7 cellular contexts compared by ENCODE assay signal in genomic region chr17:43766413-43767052, GRCh38. TPM values are rescaled to one million over a fixed set of nuclear protein-coding genes. Genes with fewer than 3 reads are reported as not detected.
DNase-seq lines count a peak whose midpoint lies in the region; ATAC-seq and TF ChIP-seq lines count a peak whose summit lies in the region.

No MANE protein-coding gene starts in this region.

- CTCF ChIA-PET in activated CD4-positive, alpha-beta T cell treated with anti-CD3 and anti-CD28 coated beads, Interleukin-2, amount 10 ng/mL, durations not matched to agents 7 days and 5 days (lab: Charles Lee): interaction anchor here (0.7 to 2.9 kb wide), 13 partner anchors 8 to 190 kb away, joined by 3 to 12 read pairs (median 4); no protein-coding TSS in a partner anchor

- no peak overlapping the region for H3K4me3 Mint-ChIP-seq in activated CD4-positive, alpha-beta T cell treated with anti-CD3 and anti-CD28 coated beads, Interleukin-2, amount 10 ng/mL, durations not matched to agents 7 days and 5 days
- H3K4me3 Mint-ChIP-seq in neural progenitor cell: no peak overlapping the region

- no peaks in the 10 kb centered on the region for H3K9me3 Mint-ChIP-seq in activated CD4-positive, alpha-beta T cell treated with anti-CD3 and anti-CD28 coated beads, Interleukin-2, amount 10 ng/mL, durations not matched to agents 7 days and 5 days
- no peaks in the 10 kb centered on the region for H3K9me3 Mint-ChIP-seq in neural progenitor cell

- peak; percentile 88 for TF ChIP-seq CTCF in neural progenitor cell (IDR thresholded peaks at IDR 0.05)

- H3K36me3 ChIP-seq in MG63 (peaks cover 10% of the 10 kb centered on the region), neural progenitor cell (no peaks in the 10 kb centered on the region)

- TF ChIP-seq POLR2A in erythroblast (IDR thresholded peaks at IDR 0.05; ENCODE audit: low read length): no peak

- peaks cover 7% of the 10 kb centered on the region for H3K27me3 Mint-ChIP-seq in activated CD4-positive, alpha-beta T cell treated with anti-CD3 and anti-CD28 coated beads, Interleukin-2, amount 10 ng/mL, durations not matched to agents 7 days and 5 days
- H3K27me3 Mint-ChIP-seq in neural progenitor cell (ENCODE audit: insufficient read depth, low read depth): no peaks in the 10 kb centered on the region

- POLR2A ChIA-PET in activated CD4-positive, alpha-beta T cell treated with anti-CD3 and anti-CD28 coated beads, Interleukin-2, amount 10 ng/mL, durations not matched to agents 7 days and 5 days (lab: Charles Lee): no interaction called here

- no peak for ATAC-seq in HG03520 (IDR thresholded peaks at IDR 0.05; ENCODE audit: unreplicated experiment)

- H3K9me3 ChIP-seq in MG63 (no peaks in the 10 kb centered on the region), neural progenitor cell (ENCODE audit: low read depth) (no peaks in the 10 kb centered on the region)

- H3K4me1 ChIP-seq in neural progenitor cell: peaks cover 3% of the 10 kb centered on the region

- DNase-seq in GM03348 (ENCODE audit: low spot score) (peak; percentile 67), MG63 (peak; percentile 36), erythroblast (lab: John Stamatoyannopoulos, UW) (peak; percentile 50 to 76), neural progenitor cell (ENCODE audit: low spot score) (peak; percentile 83), 8988T (no peak)
- peak; percentile 57 for DNase-seq in activated CD4-positive, alpha-beta T cell treated with anti-CD3 and anti-CD28 coated beads, Interleukin-2, amount 10 ng/mL, durations not matched to agents 7 days and 5 days

- peaks cover 3% of the 10 kb centered on the region for H3F3A ChIP-seq in neural progenitor cell (ENCODE audit: low read depth)

- H3K27ac ChIP-seq in neural progenitor cell: no peak overlapping the region

- H3K9ac ChIP-seq in neural progenitor cell: no peak overlapping the region

- no peak overlapping the region for H3K4me2 ChIP-seq in neural progenitor cell

- no peak overlapping the region for H3K27ac Mint-ChIP-seq in activated CD4-positive, alpha-beta T cell treated with anti-CD3 and anti-CD28 coated beads, Interleukin-2, amount 10 ng/mL, durations not matched to agents 7 days and 5 days
- H3K27ac Mint-ChIP-seq in neural progenitor cell: no peak overlapping the region

- H3K79me2 ChIP-seq in neural progenitor cell (ENCODE audit: low read depth): no peaks in the 10 kb centered on the region

- no peaks in the 10 kb centered on the region for H3K27me3 ChIP-seq in MG63
- no peaks in the 10 kb centered on the region for H3K27me3 ChIP-seq in neural progenitor cell

- no peak overlapping the region for H3K4me3 ChIP-seq in MG63
- no peak overlapping the region for H3K4me3 ChIP-seq in neural progenitor cell

- no peaks in the 10 kb centered on the region for H4K20me1 ChIP-seq in neural progenitor cell (ENCODE audit: low read depth)

- H3K36me3 Mint-ChIP-seq in activated CD4-positive, alpha-beta T cell treated with anti-CD3 and anti-CD28 coated beads, Interleukin-2, amount 10 ng/mL, durations not matched to agents 7 days and 5 days (ENCODE audit: low read depth): no peaks in the 10 kb centered on the region
- H3K36me3 Mint-ChIP-seq in neural progenitor cell: peaks cover 11% of the 10 kb centered on the region

- H2AFZ ChIP-seq in neural progenitor cell (replicated peaks): no peak overlapping the region

- H3K4me1 Mint-ChIP-seq in activated CD4-positive, alpha-beta T cell treated with anti-CD3 and anti-CD28 coated beads, Interleukin-2, amount 10 ng/mL, durations not matched to agents 7 days and 5 days: no peaks in the 10 kb centered on the region
- peaks cover 3% of the 10 kb centered on the region for H3K4me1 Mint-ChIP-seq in neural progenitor cell

RNA-seq across cellular contexts. Expression of gene SOST, which starts 7.9 kb away (rescaled TPM):
- total RNA-seq in MG63 (2014; rRNA removed; shearing (Covaris generic); ENCODE audit: low replicate concordance): not detected in 2 replicates
- not detected for total RNA-seq in activated CD4-positive, alpha-beta T cell treated with anti-CD3 and anti-CD28 coated beads, Interleukin-2, amount 10 ng/mL, durations not matched to agents 7 days and 5 days
- 0.06 TPM in 1 of 2 replicates, not detected in the other for total RNA-seq in neural progenitor cell (ENCODE audit: low replicate concordance)

RNA-seq across cellular contexts. Expression of gene DUSP3, which starts 12.2 kb away (rescaled TPM):
- 13.6 and 37.9 TPM in 2 replicates for total RNA-seq in MG63 (2014; rRNA removed; shearing (Covaris generic); ENCODE audit: low replicate concordance)
- 1 to 10 TPM; 7.1 to 8.3 TPM for total RNA-seq in activated CD4-positive, alpha-beta T cell treated with anti-CD3 and anti-CD28 coated beads, Interleukin-2, amount 10 ng/mL, durations not matched to agents 7 days and 5 days
- total RNA-seq in neural progenitor cell (ENCODE audit: low replicate concordance): 18.2 and 20.8 TPM in 2 replicates

RNA-seq across cellular contexts. Expression of gene CFAP97D1, which starts 13.7 kb away (rescaled TPM):
- total RNA-seq in MG63 (2014; rRNA removed; shearing (Covaris generic); ENCODE audit: low replicate concordance): not detected in 2 replicates
- not detected for total RNA-seq in activated CD4-positive, alpha-beta T cell treated with anti-CD3 and anti-CD28 coated beads, Interleukin-2, amount 10 ng/mL, durations not matched to agents 7 days and 5 days
- total RNA-seq in neural progenitor cell (ENCODE audit: low replicate concordance): not detected in 2 replicates
